1 cellular context compared by ENCODE assay signal in genomic region chr6:44052419-44053011, GRCh38.
TF ChIP-seq lines count a peak whose summit lies in the region.

No MANE protein-coding gene starts in this region.

TF ChIP-seq in K562, 482 proteins besides CTCF, POLR2A, EP300 and RAD21 (continued from another document and continues in another):
- no peak for TF ChIP-seq ZNF280A (IDR thresholded peaks at IDR 0.05; ENCODE audit: low read depth, partially characterized antibody)
- no peak for TF ChIP-seq STAG1 (CRISPR knock-in tag; IDR thresholded peaks at IDR 0.05; ENCODE audit: borderline replicate concordance)
- TF ChIP-seq TAF15 (IDR thresholded peaks at IDR 0.05; ENCODE audit: low read depth, low read length) = no peak
- TF ChIP-seq CREB3L1 (IDR thresholded peaks at IDR 0.05; ENCODE audit: borderline replicate concordance, low read depth) = peak; percentile 47; the same call in 1 of the 2 replicates
- TF ChIP-seq HMGXB4 (CRISPR knock-in tag; IDR thresholded peaks at IDR 0.05) = no peak
- no peak for TF ChIP-seq ZNF175 (CRISPR knock-in tag; IDR thresholded peaks at IDR 0.05; ENCODE audit: low read depth)
- 0 out of 2 replicates have a peak, but pooled peaks have one; percentile 11 for TF ChIP-seq ATF4 (CRISPR knock-in tag; IDR thresholded peaks at IDR 0.05)
- 0 out of 2 replicates have a peak, but pooled peaks have one; percentile 18 for TF ChIP-seq ZNF395 (CRISPR knock-in tag; IDR thresholded peaks at IDR 0.05)
- no peak for TF ChIP-seq TAL1 (IDR thresholded peaks at IDR 0.05)
- TF ChIP-seq HMBOX1 (IDR thresholded peaks at IDR 0.05) = no peak
- 0 out of 2 replicates have a peak, but pooled peaks have one; percentile 23 for TF ChIP-seq HDAC2 (IDR thresholded peaks at IDR 0.05)
- no peak for TF ChIP-seq SMAD4 (CRISPR knock-in tag; conservative IDR thresholded peaks at IDR 0.05)
- TF ChIP-seq JUN (IDR thresholded peaks at IDR 0.05; ENCODE audit: borderline replicate concordance, low read depth, low read length) = no peak
- no peak for TF ChIP-seq JUN (CRISPR knock-in tag; IDR thresholded peaks at IDR 0.05; ENCODE audit: borderline replicate concordance)
- no peak for TF ChIP-seq ZEB2 (IDR thresholded peaks at IDR 0.05)
- no peak for TF ChIP-seq ETV1 (tag; conservative IDR thresholded peaks at IDR 0.05; ENCODE audit: low read depth)
- no peak for TF ChIP-seq MCM5 (IDR thresholded peaks at IDR 0.05; ENCODE audit: low read depth)
- no peak for TF ChIP-seq NR4A1 (CRISPR knock-in tag; IDR thresholded peaks at IDR 0.05)
- TF ChIP-seq NR4A1 (tag; IDR thresholded peaks at IDR 0.05) = no peak
- peak; percentile 77 for TF ChIP-seq ELF1 (tag; IDR thresholded peaks at IDR 0.05)
- TF ChIP-seq ZNF41 (CRISPR knock-in tag; conservative IDR thresholded peaks at IDR 0.05) = no peak
- TF ChIP-seq ZNF134 (CRISPR knock-in tag; conservative IDR thresholded peaks at IDR 0.05) = no peak
- TF ChIP-seq ZFP1 (CRISPR knock-in tag; IDR thresholded peaks at IDR 0.05) = no peak
- peak; percentile 57; the same call in 1 of the 2 replicates for TF ChIP-seq IRF9 (tag; IDR thresholded peaks at IDR 0.05)
- no peak for TF ChIP-seq TAF1 (IDR thresholded peaks at IDR 0.05; ENCODE audit: control insufficient read depth, extremely low read depth, insufficient read depth, low read length, severe bottlenecking)
- peak; percentile 4 for TF ChIP-seq PRDM10 (IDR thresholded peaks at IDR 0.05; ENCODE audit: partially characterized antibody)
- no peak for TF ChIP-seq ELK1 (CRISPR knock-in tag; IDR thresholded peaks at IDR 0.05)
- no peak for TF ChIP-seq ELF4 (CRISPR knock-in tag; IDR thresholded peaks at IDR 0.05)
- no peak for TF ChIP-seq ZKSCAN3 (CRISPR knock-in tag; IDR thresholded peaks at IDR 0.05)
- TF ChIP-seq IRF2 (CRISPR knock-in tag; IDR thresholded peaks at IDR 0.05) = no peak
- TF ChIP-seq AFF1 (IDR thresholded peaks at IDR 0.05; ENCODE audit: low read depth in 1 of 2, partially characterized antibody in 2 of 2) = peak in 1 of 2 experiments; percentile 90
- TF ChIP-seq NR2C2 (CRISPR knock-in tag; IDR thresholded peaks at IDR 0.05) = no peak
- TF ChIP-seq NR2C2 (tag; IDR thresholded peaks at IDR 0.05) = peak; percentile 28; the same call in 1 of the 2 replicates
- no peak for TF ChIP-seq AFF4 (CRISPR knock-in tag; IDR thresholded peaks at IDR 0.05)
- TF ChIP-seq BRD9 (IDR thresholded peaks at IDR 0.05; ENCODE audit: low read depth, partially characterized antibody) = no peak
